Comparison of ENCODE assay signal across 8 cellular contexts in genomic region chr13:44436589-44437337, GRCh38.
DNase-seq lines count a peak whose midpoint lies in the region; ATAC-seq and TF ChIP-seq lines count a peak whose summit lies in the region.

No MANE protein-coding gene starts in this region.

- peak overlapping the region; percentile 77 for H3K4me3 Mint-ChIP-seq in activated CD4-positive, alpha-beta T cell treated with anti-CD3 and anti-CD28 coated beads, Interleukin-2, amount 10 ng/mL, durations not matched to agents 7 days and 5 days

- TF ChIP-seq CTCF in AG04450 (IDR thresholded peaks at IDR 0.05; ENCODE audit: low read depth, low read length) (no peak), HEK293 (tag by site-specific recombination; IDR thresholded peaks at IDR 0.05) (no peak)

- POLR2A ChIA-PET in AG04450 (lab: Yijun Ruan, JAX) (interaction anchor here (0.5 to 2.3 kb wide), 26 partner anchors 11 to 770 kb away, joined by 3 to 17 read pairs (median 4); no protein-coding TSS in a partner anchor), HEK293 (lab: Yijun Ruan, JAX) (interaction anchor here (0.6 to 2.4 kb wide), 27 partner anchors 9 to 558 kb away, joined by 3 to 12 read pairs (median 4); partner anchors contain the start of genes CCDC122, LACC1 and SERP2)
- POLR2A ChIA-PET in activated CD4-positive, alpha-beta T cell treated with anti-CD3 and anti-CD28 coated beads, Interleukin-2, amount 10 ng/mL, durations not matched to agents 7 days and 5 days (lab: Charles Lee) = interaction anchor here (0.5 to 0.7 kb wide), 3 partner anchors 173 to 497 kb away, joined by 3 to 4 read pairs (median 4); no protein-coding TSS in a partner anchor

- no peaks in the 10 kb centered on the region for H3K27me3 ChIP-seq in AG04450 (ENCODE audit: control insufficient read depth, insufficient read depth, low read length)

- peak overlapping the region; percentile 53 for H3K27ac ChIP-seq in AG04450 (ENCODE audit: low read depth, low read length)
- peak overlapping the region; percentile 70 for H3K27ac ChIP-seq in HEK293 (ENCODE audit: extremely low read depth, low read depth, low read length)

- peaks cover 41% of the 10 kb centered on the region for H3K27me3 Mint-ChIP-seq in activated CD4-positive, alpha-beta T cell treated with anti-CD3 and anti-CD28 coated beads, Interleukin-2, amount 10 ng/mL, durations not matched to agents 7 days and 5 days

- DNase-seq in AG04450 (ENCODE audit: low read depth, low spot score) (peak; percentile 85), NCI-H510A (lab: John Stamatoyannopoulos, UW) (peak; percentile 50), dermis microvascular lymphatic vessel endothelial cell (ENCODE audit: low read depth in 2 of 2) (peak; percentile 89 to 97), kidney tubule cell (ENCODE audit: low spot score) (peak; percentile 95)
- DNase-seq in activated CD4-positive, alpha-beta T cell treated with anti-CD3 and anti-CD28 coated beads, Interleukin-2, amount 10 ng/mL, durations not matched to agents 7 days and 5 days = peak; percentile 25
- peak; percentile 22 to 29 for DNase-seq in stimulated activated CD4-positive, alpha-beta T cell treated with anti-CD3 and anti-CD28 coated beads, Interleukin-12 subunit alpha, Interleukin-12 subunit beta, amount 100 ng/mL, for 24 hours (ENCODE audit: low read depth in 2 of 2)

- peaks cover 0 to 24% of the 10 kb centered on the region in 2 experiments; a peak in 1 of 3 replicates for H3K36me3 ChIP-seq in HEK293 (ENCODE audit: control insufficient read depth in 2 of 2, insufficient read depth in 1 of 2, low read length in 2 of 2)

- peaks cover 4% of the 10 kb centered on the region for H3K36me3 Mint-ChIP-seq in activated CD4-positive, alpha-beta T cell treated with anti-CD3 and anti-CD28 coated beads, Interleukin-2, amount 10 ng/mL, durations not matched to agents 7 days and 5 days (ENCODE audit: low read depth)

- CTCF ChIA-PET in AG04450 (lab: Charles Lee) = interaction anchor here (0.7 to 9.2 kb wide), 16 partner anchors 32 to 536 kb away, joined by 3 to 123 read pairs (median 5); no protein-coding TSS in a partner anchor
- CTCF ChIA-PET in HEK293 (lab: Yijun Ruan, JAX) = interaction anchor here (0.6 to 5.0 kb wide), 9 partner anchors 30 to 537 kb away, joined by 3 to 80 read pairs (median 4); no protein-coding TSS in a partner anchor
- CTCF ChIA-PET in activated CD4-positive, alpha-beta T cell treated with anti-CD3 and anti-CD28 coated beads, Interleukin-2, amount 10 ng/mL, durations not matched to agents 7 days and 5 days (lab: Charles Lee) = interaction anchor here (2.4 kb wide), 1 partner anchor 246 kb away, joined by 7 read pairs; no protein-coding TSS in a partner anchor

- peaks cover 20% of the 10 kb centered on the region for H3K4me1 Mint-ChIP-seq in activated CD4-positive, alpha-beta T cell treated with anti-CD3 and anti-CD28 coated beads, Interleukin-2, amount 10 ng/mL, durations not matched to agents 7 days and 5 days

- H3K4me3 ChIP-seq in AG04450 (ENCODE audit: low read depth, low read length) (peak overlapping the region; percentile 79), HEK293 (ENCODE audit: low read depth, low read length) (peak overlapping the region; percentile 66)

- H3K9me3 ChIP-seq in AG04450 (ENCODE audit: control insufficient read depth, insufficient read depth, low read length) = no peaks in the 10 kb centered on the region
- H3K9me3 ChIP-seq in HEK293 (ENCODE audit: control insufficient read depth, insufficient read depth, low read depth, low read length) = no peaks in the 10 kb centered on the region

- ATAC-seq in HG02763 (IDR thresholded peaks at IDR 0.05; ENCODE audit: unreplicated experiment) = no peak

- H3K9me3 Mint-ChIP-seq in activated CD4-positive, alpha-beta T cell treated with anti-CD3 and anti-CD28 coated beads, Interleukin-2, amount 10 ng/mL, durations not matched to agents 7 days and 5 days = no peaks in the 10 kb centered on the region

- peaks cover 3% of the 10 kb centered on the region for H3K4me1 ChIP-seq in HEK293 (ENCODE audit: control insufficient read depth, insufficient read depth, low read length)

- peak overlapping the region; percentile 71 for H3K27ac Mint-ChIP-seq in activated CD4-positive, alpha-beta T cell treated with anti-CD3 and anti-CD28 coated beads, Interleukin-2, amount 10 ng/mL, durations not matched to agents 7 days and 5 days

TF ChIP-seq in HEK293, 187 proteins besides CTCF, POLR2A, EP300 and RAD21 (continues in another document):
- no peak for TF ChIP-seq INSM2 (tag by site-specific recombination; IDR thresholded peaks at IDR 0.05)
- TF ChIP-seq KLF17 (tag by site-specific recombination; IDR thresholded peaks at IDR 0.05) = no peak
- no peak for TF ChIP-seq ZNF48 (tag by site-specific recombination; IDR thresholded peaks at IDR 0.05)
- no peak for TF ChIP-seq ZNF510 (tag by site-specific recombination; IDR thresholded peaks at IDR 0.05; ENCODE audit: insufficient replicate concordance)
- no peak for TF ChIP-seq SETDB1 (IDR thresholded peaks at IDR 0.05; ENCODE audit: insufficient read length, low read length)
- TF ChIP-seq ZNF791 (tag by site-specific recombination; IDR thresholded peaks at IDR 0.05) = no peak
- no peak for TF ChIP-seq ZNF837 (tag by site-specific recombination; IDR thresholded peaks at IDR 0.05)
- TF ChIP-seq SP2 (tag by site-specific recombination; IDR thresholded peaks at IDR 0.05) = peak; percentile 81
- peak; percentile 38; the same call in 1 of the 2 replicates for TF ChIP-seq KLF9 (tag by site-specific recombination; IDR thresholded peaks at IDR 0.05; ENCODE audit: low read depth)
- TF ChIP-seq ZFHX2 (tag by site-specific recombination; conservative IDR thresholded peaks at IDR 0.05) = peak; percentile 47
- peak; percentile 67 for TF ChIP-seq ZNF335 (tag by site-specific recombination; conservative IDR thresholded peaks at IDR 0.05)
- peak; percentile 77; the same call in 1 of the 2 replicates for TF ChIP-seq ZXDB (tag by site-specific recombination; IDR thresholded peaks at IDR 0.05)
- no peak for TF ChIP-seq ZNF292 (tag by site-specific recombination; IDR thresholded peaks at IDR 0.05; ENCODE audit: borderline replicate concordance, low read depth)
- TF ChIP-seq ZNF692 (tag by site-specific recombination; IDR thresholded peaks at IDR 0.05) = no peak
- TF ChIP-seq ZNF169 (tag by site-specific recombination; IDR thresholded peaks at IDR 0.05) = no peak
- TF ChIP-seq ZNF660 (tag by site-specific recombination; IDR thresholded peaks at IDR 0.05) = no peak; the same call in 1 of the 2 replicates
- TF ChIP-seq ZBTB7A (tag by site-specific recombination; IDR thresholded peaks at IDR 0.05; ENCODE audit: low read depth) = 0 out of 2 replicates have a peak, but pooled peaks have one; percentile 56
- TF ChIP-seq OSR2 (tag by site-specific recombination; IDR thresholded peaks at IDR 0.05) = peak; percentile 75
- peak; percentile 32; the same call in 1 of the 2 replicates for TF ChIP-seq SP3 (tag by site-specific recombination; IDR thresholded peaks at IDR 0.05)
- no peak for TF ChIP-seq ZNF626 (tag by site-specific recombination; IDR thresholded peaks at IDR 0.05)
- no peak for TF ChIP-seq ZNF423 (tag by site-specific recombination; IDR thresholded peaks at IDR 0.05)

Comparison
In these comparisons a context has a peak if more than half of its experiments do, and no peak if none do; other contexts are left out.
1. DNase-seq: peak in every context shown above with its lines; median percentile 95 in kidney tubule cell; 93 in dermis microvascular lymphatic vessel endothelial cell; 85 in AG04450; 50 in NCI-H510A; 26 in stimulated activated CD4-positive, alpha-beta T cell treated with anti-CD3 and anti-CD28 coated beads, Interleukin-12 subunit alpha, Interleukin-12 subunit beta, amount 100 ng/mL, for 24 hours; 25 in activated CD4-positive, alpha-beta T cell treated with anti-CD3 and anti-CD28 coated beads, Interleukin-2, amount 10 ng/mL, durations not matched to agents 7 days and 5 days.